9 cellular contexts compared by ENCODE assay signal in the genomic region with DNA sequence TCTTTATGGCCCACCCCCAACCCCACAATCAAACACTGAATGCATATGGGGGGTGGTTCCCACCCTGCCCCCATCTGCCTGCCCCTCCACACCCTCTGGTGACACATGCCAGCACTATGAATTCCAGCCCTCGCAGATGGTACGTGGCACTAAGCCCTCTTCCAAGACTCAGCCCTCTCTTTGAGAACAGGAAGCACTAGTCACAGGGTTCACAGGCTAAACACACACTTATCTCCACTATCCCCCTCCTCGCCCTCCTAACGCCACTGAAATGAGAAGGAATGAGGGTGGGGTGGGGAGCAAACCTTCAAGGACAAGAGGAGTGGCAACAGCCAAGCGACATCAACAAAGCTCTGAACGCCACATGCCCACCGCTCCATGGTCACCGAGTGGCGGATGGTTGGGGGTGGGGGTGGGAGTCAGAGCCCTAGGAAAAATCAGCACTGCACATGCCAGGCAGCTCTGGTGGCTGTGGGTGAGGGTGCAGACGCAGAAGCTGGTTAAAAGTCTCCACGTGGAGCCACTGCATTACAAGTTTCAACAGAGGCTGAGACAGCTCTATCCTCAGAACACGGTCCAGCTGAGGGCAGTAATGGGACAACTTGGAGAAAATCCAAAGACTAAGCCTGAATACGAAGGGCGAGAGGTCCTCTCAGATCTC. TPM values are rescaled to one million over a fixed set of nuclear protein-coding genes. Genes with fewer than 3 reads are reported as not detected.
A peak's percentile ranks its signal among the peaks of the same experiment; 100 is the strongest.
DNase-seq lines count a peak whose midpoint lies in the region; ATAC-seq and TF ChIP-seq lines count a peak whose summit lies in the region.
"Had no signal": no experiment of that assay in that cellular context is flagged by ENCODE, and none has a peak within 500 bp of the region (broad histone marks: within the 10 kb centered on the region; RNA-seq: fewer than 3 reads in every experiment).

No MANE protein-coding gene starts in this region.

- peak overlapping the region; percentile 98 for H4K91ac ChIP-seq in IMR-90 (ENCODE audit: insufficient read depth, low read depth, low read length)

- no peaks in the 10 kb centered on the region for H3K4me1 Mint-ChIP-seq in activated CD8-positive, alpha-beta T cell treated with anti-CD3 and anti-CD28 coated beads for 36 hours (ENCODE audit: low read depth)

- H2AK5ac ChIP-seq in IMR-90 (ENCODE audit: low read depth, low read length) = peak overlapping the region; percentile 98

- H2BK120ac ChIP-seq in IMR-90 (ENCODE audit: low read depth, low read length) = peak overlapping the region; percentile 96

- peak overlapping the region; percentile 92 for H3K23ac ChIP-seq in IMR-90 (ENCODE audit: low read depth, low read length)

- peaks cover 38% of the 10 kb centered on the region for H3K4me1 ChIP-seq in IMR-90 (ENCODE audit: control insufficient read depth, insufficient read depth, low read length)
- peaks cover 17 to 57% of the 10 kb centered on the region in 2 donors for H3K4me1 ChIP-seq in thoracic aorta (ENCODE audit: control insufficient read depth in 1 of 2, low read depth in 2 of 2)

- peaks cover 34% of the 10 kb centered on the region for H3K36me3 ChIP-seq in IMR-90 (ENCODE audit: control insufficient read depth, insufficient read depth, low read length)
- H3K36me3 ChIP-seq in thoracic aorta = peaks cover 17% of the 10 kb centered on the region

- H3K4ac ChIP-seq in IMR-90 (ENCODE audit: low read depth, low read length) = peak overlapping the region; percentile 96

- H3K27ac ChIP-seq in IMR-90 (ENCODE audit: insufficient read depth, low read length) = peak overlapping the region; percentile 94
- H3K27ac ChIP-seq in thoracic aorta = peak overlapping the region; percentile 79 to 85

- intact Hi-C loops in IMR-90 (cut with micrococcal nuclease) (loop anchor here (2.0 kb wide), 1 partner anchor 78 kb away; a partner anchor contains a TSS), left colon (cut with DNase I, micrococcal nuclease) (no loop called here)
- intact Hi-C loops in activated CD8-positive, alpha-beta T cell treated with anti-CD3 and anti-CD28 coated beads for 36 hours (cut with micrococcal nuclease) = no loop called here

- H3K79me1 ChIP-seq in IMR-90 (ENCODE audit: low read depth in 1 of 2, low read length in 2 of 2) = peaks cover 10 to 88% of the 10 kb centered on the region in 2 experiments; a peak in 3 of 4 replicates

- H3K27me3 Mint-ChIP-seq in activated CD8-positive, alpha-beta T cell treated with anti-CD3 and anti-CD28 coated beads for 36 hours = no peaks in the 10 kb centered on the region

- H2BK20ac ChIP-seq in IMR-90 (ENCODE audit: low read depth, low read length) = peak overlapping the region; percentile 78

- H4K5ac ChIP-seq in IMR-90 (ENCODE audit: low read depth, low read length) = peak overlapping the region; percentile 60

- no peak; the same call in 1 of the 2 replicates for TF ChIP-seq POLR2A in IMR-90 (IDR thresholded peaks at IDR 0.05; ENCODE audit: low read depth, low read length)

- BruUV-seq in IMR-90 (replicated peaks; lab: Mats Ljungman, UMichigan) = no TSS peak

- peak overlapping the region; percentile 95 for H3K14ac ChIP-seq in IMR-90 (replicated peaks; ENCODE audit: low read depth, low read length)

- H3K18ac ChIP-seq in IMR-90 (ENCODE audit: low read depth, low read length) = peak overlapping the region; percentile 72

- POLR2A ChIA-PET in IMR-90 (lab: Charles Lee; ENCODE audit: unreplicated experiment) = no interaction called here
- POLR2A ChIA-PET in activated CD8-positive, alpha-beta T cell treated with anti-CD3 and anti-CD28 coated beads for 36 hours (lab: Charles Lee) = no interaction called here

- 0 out of 2 replicates have a peak, but pooled peaks cover 3% of the 10 kb centered on the region for H4K20me1 ChIP-seq in IMR-90 (ENCODE audit: insufficient read depth, low read length)

- H2BK15ac ChIP-seq in IMR-90 (ENCODE audit: low read depth, low read length) = peak overlapping the region; percentile 76; the same call in 1 of the 3 replicates

- no peak overlapping the region for H3K27ac Mint-ChIP-seq in activated CD8-positive, alpha-beta T cell treated with anti-CD3 and anti-CD28 coated beads for 36 hours

- H2AFZ ChIP-seq in IMR-90 (replicated peaks; ENCODE audit: low read length, poor library complexity) = peak overlapping the region; percentile 82

- H4K8ac ChIP-seq in IMR-90 (ENCODE audit: low read depth in 2 of 2, low read length in 2 of 2) = peak overlapping the region; percentile 56 to 96

- H3K9ac ChIP-seq in IMR-90 (ENCODE audit: low read depth, low read length) = peak overlapping the region; percentile 44

- peaks cover 30% of the 10 kb centered on the region for H3K9me1 ChIP-seq in IMR-90 (ENCODE audit: insufficient read depth, low read length)

- peak overlapping the region; percentile 71 for H3K56ac ChIP-seq in IMR-90 (ENCODE audit: extremely low read depth, insufficient read depth, low read length)

- DNase-seq in IMR-90 (peak; percentile 98), choroid plexus epithelial cell (ENCODE audit: low read depth) (peak; percentile 63), left colon (no peak), thoracic aorta (ENCODE audit: low spot score) (peak; percentile 50), AML-193 (lab: John Stamatoyannopoulos, UW) (no peak)
- no peak for DNase-seq in activated CD8-positive, alpha-beta T cell treated with anti-CD3 and anti-CD28 coated beads for 36 hours
- DNase-seq: RPMI8226 had no signal

- WGBS in IMR-90 (ENCODE audit: extremely low coverage in 2 of 2, insufficient read length in 1 of 2), 2 experiments = 0% methylated on average over 2 of the region's 14 CpGs; no CpG with 5 or more reads in 1 of the 2 experiments

- H2AK9ac ChIP-seq in IMR-90 (replicated peaks; ENCODE audit: low read depth, low read length, poor library complexity) = peak overlapping the region; percentile 98

- no peaks in the 10 kb centered on the region for H3K9me3 Mint-ChIP-seq in activated CD8-positive, alpha-beta T cell treated with anti-CD3 and anti-CD28 coated beads for 36 hours

- H3K4me3 Mint-ChIP-seq in activated CD8-positive, alpha-beta T cell treated with anti-CD3 and anti-CD28 coated beads for 36 hours = no peak overlapping the region

- no peaks in the 10 kb centered on the region for H3K36me3 Mint-ChIP-seq in activated CD8-positive, alpha-beta T cell treated with anti-CD3 and anti-CD28 coated beads for 36 hours (ENCODE audit: low read depth)

- H3K27me3 ChIP-seq in IMR-90 (ENCODE audit: control insufficient read depth, insufficient read depth, low read length) (no peaks in the 10 kb centered on the region), thoracic aorta (replicated peaks; ENCODE audit: insufficient read depth) (no peaks in the 10 kb centered on the region)

- peak; percentile 44 for TF ChIP-seq CTCF in IMR-90 (conservative IDR thresholded peaks at IDR 0.05; ENCODE audit: low read depth, low read length)
- peak; percentile 37 for TF ChIP-seq CTCF in choroid plexus epithelial cell (conservative IDR thresholded peaks at IDR 0.05; ENCODE audit: low read depth, low read length)
- TF ChIP-seq CTCF in thoracic aorta (IDR thresholded peaks at IDR 0.05) = no peak
- no peak for TF ChIP-seq CTCF in activated CD8-positive, alpha-beta T cell treated with anti-CD3 and anti-CD28 coated beads for 36 hours (IDR thresholded peaks at IDR 0.05)

- peak; percentile 81 for ATAC-seq in IMR-90 (ENCODE audit: low read depth)
- peak; percentile 14 for ATAC-seq in left colon
- ATAC-seq in thoracic aorta (ENCODE audit: insufficient number of reproducible peaks, low FRiP score, low read depth) = peak; percentile 74
- no peak for ATAC-seq in activated CD8-positive, alpha-beta T cell treated with anti-CD3 and anti-CD28 coated beads for 36 hours
- no peak for ATAC-seq in GM18517 (IDR thresholded peaks at IDR 0.05; ENCODE audit: unreplicated experiment)
- ATAC-seq in GM18868 (IDR thresholded peaks at IDR 0.05; ENCODE audit: unreplicated experiment) = no peak

- dilution Hi-C loops in IMR-90 (cut with HindIII; ENCODE audit: low sequenced_read_pairs, unreplicated experiment) = no loop called here

- peak; percentile 40 for TF ChIP-seq RAD21 in IMR-90 (IDR thresholded peaks at IDR 0.05; ENCODE audit: low read length)

- no peak overlapping the region for H3K4me3 ChIP-seq in IMR-90 (ENCODE audit: insufficient read depth, low read depth, low read length)
- no peak overlapping the region for H3K4me3 ChIP-seq in choroid plexus epithelial cell (ENCODE audit: low read depth, low read length)
- peak overlapping the region; percentile 48 for H3K4me3 ChIP-seq in thoracic aorta

- CTCF ChIA-PET in IMR-90 (lab: Yijun Ruan, JAX) = interaction anchor here (0.9 to 1.6 kb wide), 2 partner anchors 11 to 124 kb away, joined by 4 to 6 read pairs; no protein-coding TSS in a partner anchor
- CTCF ChIA-PET in activated CD8-positive, alpha-beta T cell treated with anti-CD3 and anti-CD28 coated beads for 36 hours (lab: Charles Lee) = no interaction called here

- in situ Hi-C loops in IMR-90 (cut with MboI; ENCODE audit: low sequenced_read_pairs) = no loop called here

- peak overlapping the region; percentile 99 for H2BK5ac ChIP-seq in IMR-90 (ENCODE audit: low read depth, low read length, poor library complexity, severe bottlenecking)

- H3K9me3 ChIP-seq in IMR-90 (ENCODE audit: control insufficient read depth, insufficient read depth, low read length) = no peaks in the 10 kb centered on the region
- H3K9me3 ChIP-seq in thoracic aorta = no peaks in the 10 kb centered on the region

- peak overlapping the region; percentile 59 for H3K4me2 ChIP-seq in IMR-90 (ENCODE audit: low read depth, low read length)

RNA-seq across cellular contexts. Expression of a gene that starts 33.6 kb away (rescaled TPM):
- total RNA-seq in IMR-90 (2012; rRNA removed) = 9.1 and 9.2 TPM in 2 replicates
- polyA plus RNA-seq in IMR-90 (2012; rRNA removed) = 81.1 and 87.5 TPM in 2 replicates
- polyA plus RNA-seq in IMR-90 (2012; cell fraction: cytosol; rRNA removed) = 40.0 and 98.4 TPM in 2 replicates
- polyA plus RNA-seq in IMR-90 (2012; cell fraction: nucleus; rRNA removed; ENCODE audit: low replicate concordance) = 132 and 272 TPM in 2 replicates
- total RNA-seq in left colon = 10 to 100 TPM; 41.9 to 48.0 TPM
- 100 to 1,000 TPM; 134 to 254 TPM for total RNA-seq in thoracic aorta
- 10 to 100 TPM; 15.7 to 16.8 TPM for total RNA-seq in activated CD8-positive, alpha-beta T cell treated with anti-CD3 and anti-CD28 coated beads for 36 hours

RNA-seq across cellular contexts. Expression of a gene that starts 37.4 kb away (rescaled TPM):
- total RNA-seq in IMR-90 (2012; rRNA removed) = 18.3 and 24.2 TPM in 2 replicates
- 25.9 and 29.5 TPM in 2 replicates for polyA plus RNA-seq in IMR-90 (2012; rRNA removed)
- polyA plus RNA-seq in IMR-90 (2012; cell fraction: cytosol; rRNA removed) = 31.9 and 44.3 TPM in 2 replicates
- polyA plus RNA-seq in IMR-90 (2012; cell fraction: nucleus; rRNA removed; ENCODE audit: low replicate concordance) = 60.3 and 64.4 TPM in 2 replicates
- 10 to 100 TPM; 18.0 to 22.2 TPM for total RNA-seq in left colon
- 100 to 1,000 TPM in 1 of 2 donors, 10 to 100 TPM in 1; 97.6 to 111 TPM for total RNA-seq in thoracic aorta
- 10 to 100 TPM; 12.5 to 13.7 TPM for total RNA-seq in activated CD8-positive, alpha-beta T cell treated with anti-CD3 and anti-CD28 coated beads for 36 hours

RNA-seq across cellular contexts. Expression of a gene that starts 57.6 kb away (rescaled TPM):
- total RNA-seq in IMR-90 (2012; rRNA removed) (3.9 and 6.1 TPM in 2 replicates), left colon (10 to 100 TPM; 21.2 to 24.9 TPM), thoracic aorta (10 to 100 TPM; 27.4 to 50.4 TPM)
- 10.3 TPM in 2 replicates for polyA plus RNA-seq in IMR-90 (2012; rRNA removed)
- 2.1 and 4.1 TPM in 2 replicates for polyA plus RNA-seq in IMR-90 (2012; cell fraction: cytosol; rRNA removed)
- polyA plus RNA-seq in IMR-90 (2012; cell fraction: nucleus; rRNA removed; ENCODE audit: low replicate concordance) = 109 and 145 TPM in 2 replicates
- total RNA-seq in activated CD8-positive, alpha-beta T cell treated with anti-CD3 and anti-CD28 coated beads for 36 hours = 10 to 100 TPM; 52.4 to 53.6 TPM

Comparison
In these comparisons a context has a peak if more than half of its experiments do, and no peak if none do; other contexts are left out.
1. ATAC-seq: peak in IMR-90 (single experiment), left colon (single experiment) and thoracic aorta (single experiment); none in activated CD8-positive, alpha-beta T cell treated with anti-CD3 and anti-CD28 coated beads for 36 hours (single experiment), GM18517 (single experiment) and GM18868 (single experiment).
2. DNase-seq: peak in IMR-90 (single experiment), choroid plexus epithelial cell (single experiment) and thoracic aorta (single experiment); none in left colon (0 of 2), activated CD8-positive, alpha-beta T cell treated with anti-CD3 and anti-CD28 coated beads for 36 hours (single experiment) and AML-193 (0 of 2).
3. CTCF ChIP-seq: peak in IMR-90 (single experiment) and choroid plexus epithelial cell (single experiment); none in thoracic aorta (single experiment) and activated CD8-positive, alpha-beta T cell treated with anti-CD3 and anti-CD28 coated beads for 36 hours (single experiment).